1 cellular context compared by ENCODE assay signal in genomic region chr5:68178579-68178978, GRCh38.
TF ChIP-seq lines count a peak whose summit lies in the region.

No MANE protein-coding gene starts in this region.

TF ChIP-seq in endothelial cell of umbilical vein, 7 proteins besides CTCF, POLR2A, EP300 and RAD21 (continued from another document):
- no peak for TF ChIP-seq JUN (IDR thresholded peaks at IDR 0.05; ENCODE audit: borderline replicate concordance, insufficient read depth, insufficient read length, low read depth)
- no peak for TF ChIP-seq MYC (IDR thresholded peaks at IDR 0.05; ENCODE audit: low read depth, low read length)
- no peak for TF ChIP-seq FOS (IDR thresholded peaks at IDR 0.05; ENCODE audit: borderline replicate concordance, insufficient read depth, low read length)
